ENCODE assay signal across 1 cellular context in the genomic region with DNA sequence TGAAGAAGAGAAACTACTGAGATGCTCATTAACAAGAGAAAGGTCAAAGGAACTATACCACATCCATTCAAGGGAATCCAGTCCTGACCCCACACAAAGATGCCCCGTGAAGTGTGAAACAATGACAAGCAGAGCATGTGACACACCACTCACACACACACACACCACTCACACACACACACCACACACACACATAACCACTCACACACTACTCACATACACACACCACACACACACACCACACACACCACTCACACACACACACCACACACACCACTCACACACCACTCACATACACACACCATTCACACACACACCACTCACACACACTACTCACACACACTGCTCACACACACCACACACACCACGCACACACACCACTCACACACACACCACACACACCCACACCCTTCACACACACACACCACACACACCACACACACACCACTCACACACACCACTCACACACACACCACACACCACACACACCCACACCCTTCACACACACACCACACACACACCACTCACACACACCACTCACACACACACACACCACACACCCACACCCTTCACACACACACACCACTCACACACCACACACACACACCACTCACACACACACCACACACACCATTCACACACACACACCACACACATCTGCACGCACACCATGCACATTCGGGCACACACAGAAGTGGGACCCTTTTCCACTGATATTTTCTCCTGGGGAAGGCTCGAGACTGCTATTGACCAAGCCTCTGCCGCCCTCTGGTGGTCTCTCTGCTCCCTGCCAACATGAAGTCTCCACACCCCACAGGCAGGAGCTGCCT.
TF ChIP-seq lines count a peak whose summit lies in the region.

No MANE protein-coding gene starts in this region.

TF ChIP-seq in IMR-90, 13 proteins besides CTCF, POLR2A, EP300 and RAD21:
- peak; percentile 99 for TF ChIP-seq SMC3 (IDR thresholded peaks at IDR 0.05; ENCODE audit: low read depth, low read length)
- no peak for TF ChIP-seq RFX5 (IDR thresholded peaks at IDR 0.05; ENCODE audit: low read depth, low read length)
- no peak for TF ChIP-seq BHLHE40 (IDR thresholded peaks at IDR 0.05; ENCODE audit: low read depth, low read length)
- TF ChIP-seq, protein P1, sequence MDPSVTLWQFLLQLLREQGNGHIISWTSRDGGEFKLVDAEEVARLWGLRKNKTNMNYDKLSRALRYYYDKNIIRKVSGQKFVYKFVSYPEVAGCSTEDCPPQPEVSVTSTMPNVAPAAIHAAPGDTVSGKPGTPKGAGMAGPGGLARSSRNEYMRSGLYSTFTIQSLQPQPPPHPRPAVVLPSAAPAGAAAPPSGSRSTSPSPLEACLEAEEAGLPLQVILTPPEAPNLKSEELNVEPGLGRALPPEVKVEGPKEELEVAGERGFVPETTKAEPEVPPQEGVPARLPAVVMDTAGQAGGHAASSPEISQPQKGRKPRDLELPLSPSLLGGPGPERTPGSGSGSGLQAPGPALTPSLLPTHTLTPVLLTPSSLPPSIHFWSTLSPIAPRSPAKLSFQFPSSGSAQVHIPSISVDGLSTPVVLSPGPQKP (IDR thresholded peaks at IDR 0.05; ENCODE audit: borderline replicate concordance, low read depth, low read length): no peak
- no peak for TF ChIP-seq NFE2L2 (IDR thresholded peaks at IDR 0.05; ENCODE audit: low read depth, low read length)
- no peak for TF ChIP-seq MAZ (IDR thresholded peaks at IDR 0.05; ENCODE audit: borderline replicate concordance, low read depth, low read length)
